ENCODE assay signal across 8 cellular contexts in genomic region chr3:171347017-171347979, GRCh38.
DNase-seq lines count a peak whose midpoint lies in the region; ATAC-seq and TF ChIP-seq lines count a peak whose summit lies in the region.

No MANE protein-coding gene starts in this region.

- DNase-seq in AG10803 (ENCODE audit: low read depth) (peak; percentile 28), kidney glomerular epithelial cell (lab: John Stamatoyannopoulos, UW) (peak; percentile 12), COR-L47 (lab: John Stamatoyannopoulos, UW) (no peak), NCI-H524 treated with DMSO at 0.1 percent for 48 hours (lab: John Stamatoyannopoulos, UW) (no peak)
- no peak for DNase-seq in stimulated activated CD4-positive, alpha-beta T cell treated with anti-CD3 and anti-CD28 coated beads, Interleukin-4, amount 100 ng/mL, for 1 hour

- no peak overlapping the region for H3K4me3 ChIP-seq in AG10803 (ENCODE audit: low read length)

- ATAC-seq in GM18909 (IDR thresholded peaks at IDR 0.05; ENCODE audit: poor library complexity, unreplicated experiment) (peak; percentile 71), HG03066 (IDR thresholded peaks at IDR 0.05; ENCODE audit: low read depth, unreplicated experiment) (peak; percentile 65), SK-N-SH treated with all-trans-retinoic acid at 6 μM for 48 hours (peak; percentile 11)

- TF ChIP-seq CTCF in AG10803 (conservative IDR thresholded peaks at IDR 0.05; ENCODE audit: low read length), result no peak

TF ChIP-seq in SK-N-SH treated with all-trans-retinoic acid at 6 μM for 48 hours, 23 proteins besides CTCF, POLR2A, EP300 and RAD21:
- TF ChIP-seq CREB5 (CRISPR knock-in tag; IDR thresholded peaks at IDR 0.05; ENCODE audit: low read depth) (no peak), SNAI2 (CRISPR knock-in tag; IDR thresholded peaks at IDR 0.05) (no peak), TCF4 (CRISPR knock-in tag; IDR thresholded peaks at IDR 0.05; ENCODE audit: borderline replicate concordance) (no peak), PPARA (CRISPR knock-in tag; IDR thresholded peaks at IDR 0.05; ENCODE audit: borderline replicate concordance) (no peak), ZC3H10 (CRISPR knock-in tag; IDR thresholded peaks at IDR 0.05) (no peak), TOX (CRISPR knock-in tag; IDR thresholded peaks at IDR 0.05; ENCODE audit: borderline replicate concordance) (no peak), GLIS3 (CRISPR knock-in tag; IDR thresholded peaks at IDR 0.05) (no peak), ZNF8 (CRISPR knock-in tag; IDR thresholded peaks at IDR 0.05) (no peak), PATZ1 (CRISPR knock-in tag; IDR thresholded peaks at IDR 0.05; ENCODE audit: borderline replicate concordance) (no peak), BACH2 (CRISPR knock-in tag; IDR thresholded peaks at IDR 0.05; ENCODE audit: borderline replicate concordance) (no peak), TSHZ2 (CRISPR knock-in tag; IDR thresholded peaks at IDR 0.05) (no peak), RARB (CRISPR knock-in tag; IDR thresholded peaks at IDR 0.05) (no peak), CSDC2 (CRISPR knock-in tag; IDR thresholded peaks at IDR 0.05) (no peak), ISL1 (CRISPR knock-in tag; IDR thresholded peaks at IDR 0.05) (no peak), ZFP30 (CRISPR knock-in tag; IDR thresholded peaks at IDR 0.05) (no peak), ARNTL (CRISPR knock-in tag; IDR thresholded peaks at IDR 0.05; ENCODE audit: borderline replicate concordance, low read depth) (no peak)

Comparison
In these comparisons a context has a peak if more than half of its experiments do, and no peak if none do; other contexts are left out.
1. DNase-seq: peak in AG10803 (single experiment) and kidney glomerular epithelial cell (single experiment); none in stimulated activated CD4-positive, alpha-beta T cell treated with anti-CD3 and anti-CD28 coated beads, Interleukin-4, amount 100 ng/mL, for 1 hour (single experiment), COR-L47 (single experiment) and NCI-H524 treated with DMSO at 0.1 percent for 48 hours (single experiment).
2. ATAC-seq: peak in every context shown above with its lines; median percentile 71 in GM18909; 65 in HG03066; 11 in SK-N-SH treated with all-trans-retinoic acid at 6 μM for 48 hours.